ENCODE assay signal across 24 cellular contexts in the genomic region with DNA sequence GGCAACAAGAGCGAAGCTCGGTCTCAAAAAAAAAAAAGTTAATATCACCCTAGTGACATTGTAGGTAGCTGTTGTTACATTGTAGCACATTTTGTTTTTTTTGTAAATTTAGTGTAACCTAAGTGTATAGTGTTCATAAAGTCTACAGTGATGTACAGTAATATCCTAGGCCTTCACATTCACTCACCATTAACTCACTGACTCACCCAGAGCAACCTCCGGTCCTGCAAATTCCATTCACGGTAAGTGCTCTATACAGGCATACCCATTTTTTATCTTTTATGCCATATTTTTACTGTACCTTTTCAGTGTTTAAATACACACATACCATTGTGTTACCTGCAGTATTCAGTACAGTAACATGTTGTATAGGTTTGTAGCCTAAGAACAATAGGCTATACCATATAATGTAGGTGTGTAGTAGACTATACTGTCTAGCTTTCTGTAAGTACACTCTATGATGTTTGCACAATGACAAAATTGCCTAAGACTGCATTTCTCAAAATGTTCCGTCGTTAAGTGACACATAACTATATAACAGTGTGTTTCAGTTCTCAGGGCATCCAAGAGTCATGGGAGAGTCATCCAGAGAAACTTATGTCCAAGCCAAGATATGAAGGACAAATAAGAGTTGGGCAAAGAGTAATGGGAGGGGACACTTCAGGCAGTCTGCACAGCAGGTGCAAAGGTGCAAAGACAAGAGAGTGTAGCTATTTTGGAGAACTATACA.
DNase-seq lines count a peak whose midpoint lies in the region; ATAC-seq, FAIRE-seq and TF ChIP-seq lines count a peak whose summit lies in the region.
"Had no signal": no experiment of that assay in that cellular context is flagged by ENCODE, and none has a peak within 500 bp of the region (broad histone marks: within the 10 kb centered on the region; RNA-seq: fewer than 3 reads in every experiment).

No MANE protein-coding gene starts in this region.

- no peak overlapping the region; a peak in 1 of 6 replicates for H3K27ac ChIP-seq in A549
- H3K27ac ChIP-seq in mesenchymal stem cell (ENCODE audit: low read length, poor library complexity, severe bottlenecking) = peak overlapping the region; percentile 1
- H3K27ac ChIP-seq: BLaER1 treated with 17β-estradiol and CSF1 and Interleukin-3, amounts not matched to agents 10 nM and 100 nM; WERI-Rb-1 had no signal

- H3K4me3 ChIP-seq in A549 (no peak overlapping the region), mesenchymal stem cell (ENCODE audit: insufficient read depth in 1 of 2, low read depth in 1 of 2, low read length in 2 of 2) (no peak overlapping the region)
- H3K4me3 ChIP-seq: BLaER1 treated with 17β-estradiol and CSF1 and Interleukin-3, amounts not matched to agents 10 nM and 100 nM had no signal

- no peak overlapping the region for H4K91ac ChIP-seq in mesenchymal stem cell (ENCODE audit: low read length)

- no peak overlapping the region for H3K14ac ChIP-seq in mesenchymal stem cell (ENCODE audit: low read length in 2 of 2)

- no peak overlapping the region for H3K18ac ChIP-seq in mesenchymal stem cell (ENCODE audit: low read depth in 1 of 2, low read length in 2 of 2)

- H3K23ac ChIP-seq in mesenchymal stem cell (ENCODE audit: low read length in 2 of 2) = no peak overlapping the region

- H2AFZ ChIP-seq in mesenchymal stem cell (ENCODE audit: low read depth, low read length) = no peak overlapping the region

- no peak for TF ChIP-seq CTCF in A549 (IDR thresholded peaks at IDR 0.05)
- TF ChIP-seq CTCF in chondrocyte (IDR thresholded peaks at IDR 0.05) = no peak

- peaks cover 6% of the 10 kb centered on the region for H3K4me1 Mint-ChIP-seq in chondrocyte (ENCODE audit: low read depth)
- H3K4me1 Mint-ChIP-seq: activated naive CD4-positive, alpha-beta T cell treated with anti-CD3 and anti-CD28 coated beads, Interleukin-2, amount 10 ng/mL, durations not matched to agents 7 days and 5 days; stimulated activated naive CD8-positive, alpha-beta T cell treated with anti-CD3 and anti-CD28 coated beads, Interleukin-15, amount 100 ng/mL, for 72 hours had no signal

- no peaks in the 10 kb centered on the region; the same call in 1 of the 3 replicates for H3K4me1 ChIP-seq in A549
- H3K4me1 ChIP-seq in mesenchymal stem cell (ENCODE audit: control insufficient read depth, insufficient read depth, low read depth, low read length) = peaks cover 2% of the 10 kb centered on the region
- H3K4me1 ChIP-seq: BLaER1 treated with 17β-estradiol and CSF1 and Interleukin-3, amounts not matched to agents 10 nM and 100 nM had no signal

- no peaks in the 10 kb centered on the region for H3K27me3 Mint-ChIP-seq in chondrocyte (ENCODE audit: low read depth)
- H3K27me3 Mint-ChIP-seq: activated CD4-positive, alpha-beta memory T cell treated with anti-CD3 and anti-CD28 coated beads for 36 hours; activated naive CD4-positive, alpha-beta T cell treated with anti-CD3 and anti-CD28 coated beads, Interleukin-2, amount 10 ng/mL, durations not matched to agents 7 days and 5 days; stimulated activated naive CD8-positive, alpha-beta T cell treated with anti-CD3 and anti-CD28 coated beads, Interleukin-15, amount 100 ng/mL, for 72 hours had no signal

- no peak for TF ChIP-seq RAD21 in A549 (conservative IDR thresholded peaks at IDR 0.05 in 1 of 2, IDR thresholded peaks at IDR 0.05 in 1 of 2)

- WGBS in A549 (ENCODE audit: missing lambda C conversion rate) = 46% methylated on average over 6 of the region's 6 CpGs
- 95% methylated on average over 6 of the region's 6 CpGs for WGBS in mesenchymal stem cell

- ATAC-seq in A549 = peak; percentile 62 to 72; a peak in 5 of 6 replicates
- ATAC-seq: stimulated activated naive CD8-positive, alpha-beta T cell treated with anti-CD3 and anti-CD28 coated beads, Interleukin-15, amount 100 ng/mL, for 72 hours had no signal

- no peak overlapping the region for H3K4me3 Mint-ChIP-seq in chondrocyte (ENCODE audit: unreplicated experiment)
- H3K4me3 Mint-ChIP-seq: activated CD4-positive, alpha-beta memory T cell treated with anti-CD3 and anti-CD28 coated beads for 36 hours; activated naive CD4-positive, alpha-beta T cell treated with anti-CD3 and anti-CD28 coated beads, Interleukin-2, amount 10 ng/mL, durations not matched to agents 7 days and 5 days; stimulated activated naive CD8-positive, alpha-beta T cell treated with anti-CD3 and anti-CD28 coated beads, Interleukin-15, amount 100 ng/mL, for 72 hours had no signal

- H2BK5ac ChIP-seq in mesenchymal stem cell (ENCODE audit: low read depth, low read length, poor library complexity, severe bottlenecking) = no peak overlapping the region

- H3K36me3 Mint-ChIP-seq in chondrocyte (ENCODE audit: low read depth) = peaks cover 18% of the 10 kb centered on the region

- no peak for TF ChIP-seq EP300 in A549 (IDR thresholded peaks at IDR 0.05)

- H3K4me2 ChIP-seq in A549 = no peak overlapping the region; the same call in 2 of the 3 replicates
- H3K4me2 ChIP-seq in mesenchymal stem cell (ENCODE audit: low read length, poor library complexity, severe bottlenecking) = no peak overlapping the region
- H3K4me2 ChIP-seq: BLaER1 treated with 17β-estradiol and CSF1 and Interleukin-3, amounts not matched to agents 10 nM and 100 nM had no signal

- CTCF ChIA-PET in A549 (lab: Yijun Ruan, JAX) = interaction anchor here (0.8 kb wide), 2 partner anchors 23 to 165 kb away, joined by 3 to 4 read pairs; no protein-coding TSS in a partner anchor

- peaks cover 8% of the 10 kb centered on the region for H3K79me1 ChIP-seq in mesenchymal stem cell (replicated peaks; ENCODE audit: low read length, poor library complexity, severe bottlenecking)

- H2AK5ac ChIP-seq in mesenchymal stem cell (ENCODE audit: low read length, severe bottlenecking) = no peak overlapping the region

- H3K9me3 ChIP-seq in A549 (no peaks in the 10 kb centered on the region), mesenchymal stem cell (ENCODE audit: control insufficient read depth, low read length) (no peaks in the 10 kb centered on the region)
- H3K9me3 ChIP-seq: BLaER1 treated with 17β-estradiol and CSF1 and Interleukin-3, amounts not matched to agents 10 nM and 100 nM had no signal

- no peaks in the 10 kb centered on the region for H3K9me3 Mint-ChIP-seq in chondrocyte (ENCODE audit: low read depth)
- H3K9me3 Mint-ChIP-seq: activated CD4-positive, alpha-beta memory T cell treated with anti-CD3 and anti-CD28 coated beads for 36 hours; activated naive CD4-positive, alpha-beta T cell treated with anti-CD3 and anti-CD28 coated beads, Interleukin-2, amount 10 ng/mL, durations not matched to agents 7 days and 5 days; stimulated activated naive CD8-positive, alpha-beta T cell treated with anti-CD3 and anti-CD28 coated beads, Interleukin-15, amount 100 ng/mL, for 72 hours had no signal

- no peak for FAIRE-seq in A549 (lab: Jason Lieb, UNC)
- FAIRE-seq: small intestine had no signal

- DNase-seq in A549 (ENCODE audit: low read depth in 1 of 2, low spot score in 1 of 2) = peak in 1 of 2 experiments; percentile 31
- peak; percentile 38 for DNase-seq in HCEC 1CT
- peak; percentile 51 for DNase-seq in amniotic epithelial cell (ENCODE audit: low read depth)
- DNase-seq in mesenchymal stem cell = no peak
- DNase-seq in hypothalamus (lab: John Stamatoyannopoulos, UW) = no peak
- no peak for DNase-seq in NCI-H2107 (lab: John Stamatoyannopoulos, UW)
- no peak for DNase-seq in DMS53 treated with DMSO at 0.1 percent for 48 hours (lab: John Stamatoyannopoulos, UW; ENCODE audit: unreplicated experiment)
- no peak for DNase-seq in chondrocyte (ENCODE audit: low spot score)
- DNase-seq: activated CD4-positive, alpha-beta memory T cell treated with anti-CD3 and anti-CD28 coated beads for 36 hours; activated naive CD4-positive, alpha-beta T cell treated with anti-CD3 and anti-CD28 coated beads, Interleukin-2, amount 10 ng/mL, durations not matched to agents 7 days and 5 days; activated T-cell treated with anti-CD3 and anti-CD28 coated beads, Interleukin-2, amount 50 U/mL, for 1 hour; anterior cingulate cortex; Calu3; cerebellar nuclear complex; effector CD8-positive, alpha-beta T cell; glutamatergic neuron; MM.1S; NCI-H146; NCI-H226; small intestine; stimulated activated CD4-positive, alpha-beta T cell treated with anti-CD3 and anti-CD28 coated beads, Interleukin-2, amount 100 ng/mL, for 48 hours; stimulated activated naive CD8-positive, alpha-beta T cell treated with anti-CD3 and anti-CD28 coated beads, Interleukin-15, amount 100 ng/mL, for 72 hours; WERI-Rb-1 had no signal

- no peak for TF ChIP-seq POLR2A in A549 (IDR thresholded peaks at IDR 0.05; ENCODE audit: low read length)

- no peak overlapping the region for H2BK120ac ChIP-seq in mesenchymal stem cell (ENCODE audit: low read depth, low read length)

- no peak overlapping the region for H2BK15ac ChIP-seq in mesenchymal stem cell (ENCODE audit: low read depth, poor library complexity, severe bottlenecking)

- no peak overlapping the region for H3K9ac ChIP-seq in mesenchymal stem cell (ENCODE audit: low read length)
- H3K9ac ChIP-seq: BLaER1 treated with 17β-estradiol and CSF1 and Interleukin-3, amounts not matched to agents 10 nM and 100 nM had no signal

- no peaks in the 10 kb centered on the region for H3K27me3 ChIP-seq in mesenchymal stem cell (ENCODE audit: control insufficient read depth in 1 of 2, insufficient read depth in 1 of 2, low read length in 2 of 2)

- peaks cover 0 to 85% of the 10 kb centered on the region in 2 experiments for H3K36me3 ChIP-seq in mesenchymal stem cell (ENCODE audit: control insufficient read depth in 1 of 2, insufficient read depth in 2 of 2, low read depth in 1 of 2, low read length in 2 of 2)

- H4K8ac ChIP-seq in mesenchymal stem cell (ENCODE audit: low read length) = no peak overlapping the region

- H3K4ac ChIP-seq in mesenchymal stem cell (ENCODE audit: low read depth in 1 of 2, low read length in 2 of 2) = no peak overlapping the region

- H3K27ac Mint-ChIP-seq in chondrocyte (ENCODE audit: unreplicated experiment) = no peak overlapping the region
- H3K27ac Mint-ChIP-seq: activated CD4-positive, alpha-beta memory T cell treated with anti-CD3 and anti-CD28 coated beads for 36 hours; activated naive CD4-positive, alpha-beta T cell treated with anti-CD3 and anti-CD28 coated beads, Interleukin-2, amount 10 ng/mL, durations not matched to agents 7 days and 5 days; stimulated activated naive CD8-positive, alpha-beta T cell treated with anti-CD3 and anti-CD28 coated beads, Interleukin-15, amount 100 ng/mL, for 72 hours had no signal

- POLR2A ChIA-PET in A549 (lab: Yijun Ruan, JAX) = no interaction called here

- H2BK12ac ChIP-seq in mesenchymal stem cell (ENCODE audit: low read length in 2 of 2) = no peak overlapping the region

TF ChIP-seq in A549, 52 proteins besides CTCF, POLR2A, EP300 and RAD21 (continues in another document):
- no peak for TF ChIP-seq ELK1 (IDR thresholded peaks at IDR 0.05; ENCODE audit: low read depth, low read length)

Comparison
In these comparisons a context has a peak if more than half of its experiments do, and no peak if none do; other contexts are left out.
1. DNase-seq: peak in HCEC 1CT (single experiment) and amniotic epithelial cell (single experiment); none in mesenchymal stem cell (single experiment), hypothalamus (0 of 51), NCI-H2107 (single experiment), DMS53 treated with DMSO at 0.1 percent for 48 hours (single experiment) and chondrocyte (single experiment).